Comparison of ENCODE assay signal across 20 cellular contexts in the genomic region with DNA sequence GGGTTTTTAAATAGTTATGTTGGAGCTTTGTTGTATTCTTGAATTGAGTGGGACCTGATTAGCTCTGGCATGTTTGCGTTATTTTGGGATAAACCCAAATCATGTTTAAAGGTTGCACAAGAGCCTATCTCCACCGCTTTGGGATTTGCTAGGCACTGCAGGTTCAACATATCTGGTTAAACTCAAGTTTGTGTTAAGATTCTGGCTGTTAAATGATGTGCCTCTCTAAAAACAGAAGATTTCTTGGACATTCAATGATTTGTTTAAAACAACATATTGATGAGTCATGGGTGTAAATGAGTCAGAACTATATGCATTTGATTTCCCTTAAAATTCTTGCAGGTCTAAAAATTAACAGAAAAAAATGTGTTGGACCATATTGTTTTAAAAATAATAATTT.
DNase-seq lines count a peak whose midpoint lies in the region; ATAC-seq, FAIRE-seq and TF ChIP-seq lines count a peak whose summit lies in the region.
"Had no signal": no experiment of that assay in that cellular context is flagged by ENCODE, and none has a peak within 500 bp of the region (broad histone marks: within the 10 kb centered on the region; RNA-seq: fewer than 3 reads in every experiment).

No MANE protein-coding gene starts in this region.

- ATAC-seq in K562 (no peak), HG02763 (IDR thresholded peaks at IDR 0.05; ENCODE audit: unreplicated experiment) (no peak)
- ATAC-seq in activated CD4-positive, alpha-beta T cell treated with anti-CD3 and anti-CD28 coated beads for 36 hours: no peak
- ATAC-seq: esophagus mucosa, right cardiac atrium had no signal

- BruUV-seq in K562 (replicated peaks; lab: Mats Ljungman, UMichigan): no TSS peak

- no peaks in the 10 kb centered on the region for H3K9me1 ChIP-seq in K562 (ENCODE audit: control insufficient read depth, insufficient read depth, low read length)

- H3K9ac ChIP-seq in K562 (ENCODE audit: insufficient read depth in 1 of 2, low read depth in 2 of 2, low read length in 2 of 2) (no peak overlapping the region), smooth muscle cell (ENCODE audit: low read depth) (no peak overlapping the region)

- 44% methylated on average over 2 of the region's 2 CpGs for WGBS in K562 (ENCODE audit: insufficient coverage, low coverage, missing lambda C conversion rate)
- WGBS in hepatocyte (ENCODE audit: low lambda C conversion rate, missing lambda C conversion rate): 58% methylated on average over 2 of the region's 2 CpGs
- WGBS in smooth muscle cell (ENCODE audit: low lambda C conversion rate): 50% methylated on average over 2 of the region's 2 CpGs

- H3K27ac ChIP-seq in K562 (ENCODE audit: extremely low read depth, low read depth, low read length) (no peak overlapping the region), hepatocyte (peak overlapping the region; percentile 70), smooth muscle cell (ENCODE audit: low read depth) (peak overlapping the region; percentile 34)

- H3K27me3 ChIP-seq in K562 (ENCODE audit: control insufficient read depth in 2 of 2, insufficient read depth in 2 of 2, low read length in 2 of 2) (no peaks in the 10 kb centered on the region), hepatocyte (no peaks in the 10 kb centered on the region), smooth muscle cell (ENCODE audit: low read depth) (no peaks in the 10 kb centered on the region)
- H3K27me3 ChIP-seq: ascending aorta, dorsolateral prefrontal cortex, stomach had no signal

- H3K27ac Mint-ChIP-seq in activated CD4-positive, alpha-beta T cell treated with anti-CD3 and anti-CD28 coated beads for 36 hours: no peak overlapping the region
- H3K27ac Mint-ChIP-seq: T-helper 2 cell treated with Interferon-gamma antibody and Interleukin-4, amounts not matched to agents 5 μg/mL and 100 μg/mL, for 36 hours had no signal

- H3K36me3 ChIP-seq in K562 (ENCODE audit: control insufficient read depth, insufficient read depth, low read length) (peaks cover 58% of the 10 kb centered on the region; the same call in 2 of the 3 replicates), hepatocyte (replicated peaks; ENCODE audit: insufficient read depth, low read depth) (no peaks in the 10 kb centered on the region), smooth muscle cell (ENCODE audit: low read depth) (peaks cover 28% of the 10 kb centered on the region)

- H3K9me3 ChIP-seq in K562 (replicated peaks; ENCODE audit: control insufficient read depth, insufficient read depth, low read depth, low read length): no peaks in the 10 kb centered on the region
- no peaks in the 10 kb centered on the region for H3K9me3 ChIP-seq in hepatocyte (ENCODE audit: low read depth)
- no peaks in the 10 kb centered on the region for H3K9me3 ChIP-seq in smooth muscle cell (replicated peaks; ENCODE audit: low read depth)
- H3K9me3 ChIP-seq: ascending aorta, Caco-2, stomach had no signal

- H3K4me1 ChIP-seq in K562 (replicated peaks in 1 of 2; ENCODE audit: control insufficient read depth in 2 of 2, insufficient read depth in 2 of 2, low read length in 2 of 2) (no peaks in the 10 kb centered on the region), hepatocyte (ENCODE audit: insufficient read depth) (peaks cover 45% of the 10 kb centered on the region), smooth muscle cell (ENCODE audit: low read depth) (no peaks in the 10 kb centered on the region)

- CTCF ChIA-PET in K562 (lab: Yijun Ruan, JAX; ENCODE audit: low intra/inter-chr PET ratio): no interaction called here
- CTCF ChIA-PET in activated CD4-positive, alpha-beta T cell treated with anti-CD3 and anti-CD28 coated beads for 36 hours (lab: Charles Lee): interaction anchor here (0.6 to 1.7 kb wide), 4 partner anchors 10 to 51 kb away, joined by 3 to 4 read pairs (median 4); no protein-coding TSS in a partner anchor

- no peaks in the 10 kb centered on the region for H3K79me2 ChIP-seq in K562 (ENCODE audit: control insufficient read depth, insufficient read depth, low read length)
- H3K79me2 ChIP-seq in hepatocyte: peaks cover 23% of the 10 kb centered on the region
- H3K79me2 ChIP-seq in smooth muscle cell (ENCODE audit: low read depth): peaks cover 50% of the 10 kb centered on the region

- H3F3A ChIP-seq in smooth muscle cell (ENCODE audit: low read depth): peaks cover 12% of the 10 kb centered on the region

- H3K9me3 Mint-ChIP-seq in activated CD4-positive, alpha-beta T cell treated with anti-CD3 and anti-CD28 coated beads for 36 hours (ENCODE audit: low read depth): no peaks in the 10 kb centered on the region
- H3K9me3 Mint-ChIP-seq: T-helper 2 cell treated with Interferon-gamma antibody and Interleukin-4, amounts not matched to agents 5 μg/mL and 100 μg/mL, for 36 hours had no signal

- H3K4me1 Mint-ChIP-seq in activated CD4-positive, alpha-beta T cell treated with anti-CD3 and anti-CD28 coated beads for 36 hours: no peaks in the 10 kb centered on the region

- FAIRE-seq in K562 (lab: Jason Lieb, UNC): no peak

- intact Hi-C loops in K562 (cut with micrococcal nuclease): no loop called here
- intact Hi-C loops in activated CD4-positive, alpha-beta T cell treated with anti-CD3 and anti-CD28 coated beads for 36 hours (cut with DNase I, micrococcal nuclease): no loop called here

- peak; percentile 17 for DNase-seq in HS-27A (ENCODE audit: low read depth)
- no peak for DNase-seq in K562 (ENCODE audit: extremely low read depth in 1 of 4, low spot score in 3 of 4)
- DNase-seq in hepatocyte (ENCODE audit: low spot score): no peak
- no peak for DNase-seq in smooth muscle cell (lab: John Stamatoyannopoulos, UW; ENCODE audit: unreplicated experiment)
- no peak for DNase-seq in activated CD4-positive, alpha-beta T cell treated with anti-CD3 and anti-CD28 coated beads for 36 hours
- DNase-seq in NK-92 (lab: John Stamatoyannopoulos, UW; ENCODE audit: unreplicated experiment): no peak
- DNase-seq: activated CD4-positive, CD25-positive, alpha-beta regulatory T cell treated with anti-CD3 and anti-CD28 coated beads, Interleukin-2, amount 50 U/mL, for 72 hours; activated gamma-delta T cell; Caco-2; dorsolateral prefrontal cortex; kidney glomerular epithelial cell; NCI-H1930; right cardiac atrium; SIG-M5; stimulated activated CD4-positive, alpha-beta T cell treated with anti-CD3 and anti-CD28 coated beads, Interleukin-2, amount 100 ng/mL, for 24 hours; stomach had no signal

- H2AFZ ChIP-seq in K562 (ENCODE audit: low read depth, low read length): no peak overlapping the region
- no peak overlapping the region for H2AFZ ChIP-seq in hepatocyte
- no peak overlapping the region for H2AFZ ChIP-seq in smooth muscle cell (ENCODE audit: low read depth)

- H3K4me3 ChIP-seq in K562: no peak overlapping the region
- H3K4me3 ChIP-seq in hepatocyte: no peak overlapping the region
- H3K4me3 ChIP-seq in smooth muscle cell: no peak overlapping the region
- H3K4me3 ChIP-seq: ascending aorta, dorsolateral prefrontal cortex, stomach had no signal

- peaks cover 2% of the 10 kb centered on the region for H3K27me3 Mint-ChIP-seq in activated CD4-positive, alpha-beta T cell treated with anti-CD3 and anti-CD28 coated beads for 36 hours

- TF ChIP-seq POLR2A in K562 (conservative IDR thresholded peaks at IDR 0.05): no peak

- TF ChIP-seq CTCF in K562 (IDR thresholded peaks at IDR 0.05 in 2 of 3, conservative IDR thresholded peaks at IDR 0.05 in 1 of 3; ENCODE audit: insufficient read depth in 2 of 3, low read depth in 1 of 3, low read length in 3 of 3) (no peak), hepatocyte (IDR thresholded peaks at IDR 0.05; ENCODE audit: poor library complexity) (no peak), smooth muscle cell (IDR thresholded peaks at IDR 0.05; ENCODE audit: borderline replicate concordance, insufficient read depth, poor library complexity, severe bottlenecking) (no peak)

- H3K36me3 Mint-ChIP-seq in activated CD4-positive, alpha-beta T cell treated with anti-CD3 and anti-CD28 coated beads for 36 hours (ENCODE audit: low read depth): no peaks in the 10 kb centered on the region

- no peaks in the 10 kb centered on the region for H4K20me1 ChIP-seq in K562 (replicated peaks; ENCODE audit: control insufficient read depth, insufficient read depth, low read length)
- no peaks in the 10 kb centered on the region for H4K20me1 ChIP-seq in hepatocyte (ENCODE audit: insufficient read depth, poor library complexity, severe bottlenecking)
- H4K20me1 ChIP-seq in smooth muscle cell (ENCODE audit: low read depth): peaks cover 92% of the 10 kb centered on the region

- H3K9me2 ChIP-seq in hepatocyte (replicated peaks; ENCODE audit: insufficient read depth): no peaks in the 10 kb centered on the region

- no peak for TF ChIP-seq EP300 in K562 (IDR thresholded peaks at IDR 0.05; ENCODE audit: low read length)

- H3K4me3 Mint-ChIP-seq in activated CD4-positive, alpha-beta T cell treated with anti-CD3 and anti-CD28 coated beads for 36 hours: no peak overlapping the region
- H3K4me3 Mint-ChIP-seq: T-helper 2 cell treated with Interferon-gamma antibody and Interleukin-4, amounts not matched to agents 5 μg/mL and 100 μg/mL, for 36 hours had no signal

- TF ChIP-seq RAD21 in K562 (CRISPR knock-in tag; conservative IDR thresholded peaks at IDR 0.05 in 1 of 2, IDR thresholded peaks at IDR 0.05 in 1 of 2): no peak

- POLR2A ChIA-PET in K562 (lab: Yijun Ruan, JAX): interaction anchor here (2.1 to 2.3 kb wide), 2 partner anchors 9 to 12 kb away, joined by 6 to 9 read pairs; no protein-coding TSS in a partner anchor
- POLR2A ChIA-PET in activated CD4-positive, alpha-beta T cell treated with anti-CD3 and anti-CD28 coated beads for 36 hours (lab: Charles Lee): no interaction called here

- in situ Hi-C loops in K562 (cut with MboI): no loop called here

- H3K4me2 ChIP-seq in K562 (ENCODE audit: insufficient read depth, low read length) (no peak overlapping the region), hepatocyte (peak overlapping the region; percentile 9), smooth muscle cell (no peak overlapping the region)

TF ChIP-seq in K562, 482 proteins besides CTCF, POLR2A, EP300 and RAD21 (continues in another document):
- TF ChIP-seq, protein P1, sequence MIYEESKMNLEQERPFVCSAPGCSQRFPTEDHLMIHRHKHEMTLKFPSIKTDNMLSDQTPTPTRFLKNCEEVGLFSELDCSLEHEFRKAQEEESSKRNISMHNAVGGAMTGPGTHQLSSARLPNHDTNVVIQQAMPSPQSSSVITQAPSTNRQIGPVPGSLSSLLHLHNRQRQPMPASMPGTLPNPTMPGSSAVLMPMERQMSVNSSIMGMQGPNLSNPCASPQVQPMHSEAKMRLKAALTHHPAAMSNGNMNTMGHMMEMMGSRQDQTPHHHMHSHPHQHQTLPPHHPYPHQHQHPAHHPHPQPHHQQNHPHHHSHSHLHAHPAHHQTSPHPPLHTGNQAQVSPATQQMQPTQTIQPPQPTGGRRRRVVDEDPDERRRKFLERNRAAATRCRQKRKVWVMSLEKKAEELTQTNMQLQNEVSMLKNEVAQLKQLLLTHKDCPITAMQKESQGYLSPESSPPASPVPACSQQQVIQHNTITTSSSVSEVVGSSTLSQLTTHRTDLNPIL (CRISPR knock-in tag; IDR thresholded peaks at IDR 0.05): no peak
- peak; percentile 9; the same call in 1 of the 2 replicates for TF ChIP-seq ZNF316 (IDR thresholded peaks at IDR 0.05)
- TF ChIP-seq CSDE1 (IDR thresholded peaks at IDR 0.05): no peak
- no peak for TF ChIP-seq ZNF274 (IDR thresholded peaks at IDR 0.05; ENCODE audit: borderline replicate concordance, low read depth, low read length)
- no peak for TF ChIP-seq PCBP1 (IDR thresholded peaks at IDR 0.05; ENCODE audit: low read depth, low read length, poor library complexity, severe bottlenecking)
